34 cellular contexts compared by ENCODE assay signal in genomic region chrX:57204306-57204705, GRCh38.
"Had no signal": no experiment of that assay in that cellular context is flagged by ENCODE, and none has a peak within 500 bp of the region (broad histone marks: within the 10 kb centered on the region; RNA-seq: fewer than 3 reads in every experiment).

No MANE protein-coding gene starts in this region.

- DNase-seq: Karpas-422, Kasumi-1, MG63, MM.1S, MV-4-11, NCI-H1048, NCI-H1092, NCI-H1092 treated with DMSO at 0.1 percent for 48 hours, NCI-H1105, NCI-H1105 treated with DMSO at 0.1 percent for 48 hours, NCI-H1417, NCI-H1417 treated with DMSO at 0.1 percent for 48 hours, NCI-H1436, NCI-H1436 treated with DMSO at 0.1 percent for 48 hours, NCI-H146, NCI-H1694, NCI-H1694 treated with DMSO at 0.1 percent for 48 hours, NCI-H187, NCI-H187 treated with DMSO at 0.1 percent for 48 hours, NCI-H1930, NCI-H2029, NCI-H2029 treated with DMSO at 0.1 percent for 48 hours, NCI-H2081, NCI-H2081 treated with DMSO at 0.1 percent for 48 hours, NCI-H2107, NCI-H2171, NCI-H2171 treated with DMSO at 0.1 percent for 48 hours, NCI-H2227 treated with DMSO at 0.1 percent for 48 hours, NCI-H226, NCI-H345, NCI-H446, NCI-H446 treated with DMSO at 0.1 percent for 48 hours, NCI-H510A had no signal

- H3K27me3 ChIP-seq: MG63 had no signal

- H3K4me2 ChIP-seq: KMS-11 had no signal

- H3K4me3 ChIP-seq: MG63 had no signal

- H3K36me3 ChIP-seq: MG63 had no signal

- H3K9ac ChIP-seq: KMS-11 had no signal

- H3K9me3 ChIP-seq: MG63 had no signal

- H3K27ac ChIP-seq: KMS-11 had no signal
